Comparison of ENCODE assay signal across 26 cellular contexts in genomic region chr3:127065561-127066270, GRCh38.
A peak's percentile ranks its signal among the peaks of the same experiment; 100 is the strongest.
DNase-seq lines count a peak whose midpoint lies in the region; ATAC-seq and TF ChIP-seq lines count a peak whose summit lies in the region.
"Had no signal": no experiment of that assay in that cellular context is flagged by ENCODE, and none has a peak within 500 bp of the region (broad histone marks: within the 10 kb centered on the region; RNA-seq: fewer than 3 reads in every experiment).

No MANE protein-coding gene starts in this region.

- no peak overlapping the region for H3K9ac ChIP-seq in subcutaneous abdominal adipose tissue (ENCODE audit: low read length in 5 of 5)
- H3K9ac ChIP-seq: BLaER1 had no signal

- POLR2A ChIA-PET in activated naive CD8-positive, alpha-beta T cell treated with anti-CD3 and anti-CD28 coated beads, Interleukin-2, amount 10 ng/mL, durations not matched to agents 7 days and 5 days (lab: Charles Lee) = no interaction called here
- POLR2A ChIA-PET in RWPE1 (lab: Yijun Ruan, JAX; ENCODE audit: low non-redundant PET) = no interaction called here

- no peak overlapping the region for H3K4me3 ChIP-seq in lower lobe of right lung
- no peak overlapping the region for H3K4me3 ChIP-seq in subcutaneous abdominal adipose tissue (ENCODE audit: low read depth in 1 of 5, low read length in 5 of 5)
- H3K4me3 ChIP-seq: BLaER1, esophagus squamous epithelium, left lung, tibial artery had no signal

- no peaks in the 10 kb centered on the region for H3K9me3 ChIP-seq in lower lobe of right lung
- H3K9me3 ChIP-seq in subcutaneous abdominal adipose tissue (ENCODE audit: control insufficient read depth in 5 of 5, low read length in 5 of 5) = no peaks in the 10 kb centered on the region
- H3K9me3 ChIP-seq: BLaER1, esophagus squamous epithelium, left lung, tibial artery had no signal

- CTCF ChIA-PET in RWPE1 (lab: Yijun Ruan, JAX) = interaction anchor here (0.6 kb wide), 1 partner anchor 1493 kb away, joined by 4 read pairs; no protein-coding TSS in a partner anchor

- H3K36me3 ChIP-seq in lower lobe of right lung (no peaks in the 10 kb centered on the region), subcutaneous abdominal adipose tissue (ENCODE audit: control insufficient read depth in 5 of 5, insufficient read depth in 5 of 5, low read length in 5 of 5) (no peaks in the 10 kb centered on the region)
- H3K36me3 ChIP-seq: BLaER1, esophagus squamous epithelium, left lung, tibial artery had no signal

- peak; percentile 4 for DNase-seq in activated naive CD8-positive, alpha-beta T cell treated with anti-CD3 and anti-CD28 coated beads, Interleukin-2, amount 10 ng/mL, durations not matched to agents 7 days and 5 days
- DNase-seq in activated naive CD8-positive, alpha-beta T cell treated with anti-CD3 and anti-CD28 coated beads, Interleukin-2, amount 50 U/mL, for 24 hours = no peak
- DNase-seq in lower lobe of right lung (peak; percentile 23), type B pancreatic cell (ENCODE audit: extremely low spot score, unreplicated experiment) (no peak), HT-29 (ENCODE audit: low spot score) (no peak), RWPE1 (ENCODE audit: low spot score) (no peak)
- DNase-seq: activated CD4-positive, CD25-positive, alpha-beta regulatory T cell treated with anti-CD3 and anti-CD28 coated beads, Interleukin-2, amount 50 U/mL, for 72 hours; activated naive CD4-positive, alpha-beta T cell treated with anti-CD3 and anti-CD28 coated beads for 36 hours; activated T-cell treated with anti-CD3 and anti-CD28 coated beads, Interleukin-2, amount 50 U/mL, for 1 hour; cortex of kidney; DND-41; endodermal cell; esophagus squamous epithelium; NCI-H1092; NCI-H2029 treated with DMSO at 0.1 percent for 48 hours; SHP77; small intestine; stimulated activated CD4-positive, alpha-beta T cell treated with anti-CD3 and anti-CD28 coated beads, Interleukin-4, amount 100 ng/mL, for 1 hour; stimulated activated naive CD4-positive, alpha-beta T cell; T-cell had no signal

- no peaks in the 10 kb centered on the region for H3K9me3 Mint-ChIP-seq in activated naive CD8-positive, alpha-beta T cell treated with anti-CD3 and anti-CD28 coated beads, Interleukin-2, amount 10 ng/mL, durations not matched to agents 7 days and 5 days
- H3K9me3 Mint-ChIP-seq in activated naive CD8-positive, alpha-beta T cell treated with anti-CD3 and anti-CD28 coated beads, Interleukin-2, amount 50 U/mL, for 24 hours = no peaks in the 10 kb centered on the region
- H3K9me3 Mint-ChIP-seq in brain = peaks cover 0 to 3% (median 0%) of the 10 kb centered on the region in 5 experiments
- H3K9me3 Mint-ChIP-seq in type B pancreatic cell = no peaks in the 10 kb centered on the region
- H3K9me3 Mint-ChIP-seq: activated naive CD4-positive, alpha-beta T cell treated with anti-CD3 and anti-CD28 coated beads for 36 hours; endodermal cell; T-cell had no signal

- intact Hi-C loops in lower lobe of right lung (cut with DNase I) = no loop called here

- H3K4me3 Mint-ChIP-seq in activated naive CD8-positive, alpha-beta T cell treated with anti-CD3 and anti-CD28 coated beads, Interleukin-2, amount 10 ng/mL, durations not matched to agents 7 days and 5 days = no peak overlapping the region
- no peak overlapping the region for H3K4me3 Mint-ChIP-seq in activated naive CD8-positive, alpha-beta T cell treated with anti-CD3 and anti-CD28 coated beads, Interleukin-2, amount 50 U/mL, for 24 hours
- H3K4me3 Mint-ChIP-seq in brain (no peak overlapping the region), type B pancreatic cell (no peak overlapping the region)
- H3K4me3 Mint-ChIP-seq: activated naive CD4-positive, alpha-beta T cell treated with anti-CD3 and anti-CD28 coated beads for 36 hours; endodermal cell; T-cell had no signal

- H3K27me3 ChIP-seq in lower lobe of right lung (ENCODE audit: low read depth) (peaks cover 4% of the 10 kb centered on the region), subcutaneous abdominal adipose tissue (ENCODE audit: control insufficient read depth in 5 of 5, insufficient read depth in 4 of 5, low read length in 5 of 5) (peaks cover 0 to 12% (median 3%) of the 10 kb centered on the region in 5 donors)

- H3K27ac ChIP-seq in lower lobe of right lung = no peak overlapping the region
- peak overlapping the region; percentile 46 for H3K27ac ChIP-seq in subcutaneous abdominal adipose tissue (ENCODE audit: low read depth, low read length)
- no peak overlapping the region for H3K27ac ChIP-seq in RWPE1
- H3K27ac ChIP-seq: BLaER1, esophagus squamous epithelium, left lung, tibial artery had no signal

- no peaks in the 10 kb centered on the region for H3K4me1 Mint-ChIP-seq in activated naive CD8-positive, alpha-beta T cell treated with anti-CD3 and anti-CD28 coated beads, Interleukin-2, amount 10 ng/mL, durations not matched to agents 7 days and 5 days
- H3K4me1 Mint-ChIP-seq in activated naive CD8-positive, alpha-beta T cell treated with anti-CD3 and anti-CD28 coated beads, Interleukin-2, amount 50 U/mL, for 24 hours = no peaks in the 10 kb centered on the region
- H3K4me1 Mint-ChIP-seq in brain = peaks cover 47% of the 10 kb centered on the region
- peaks cover 4% of the 10 kb centered on the region for H3K4me1 Mint-ChIP-seq in type B pancreatic cell (ENCODE audit: unreplicated experiment)
- H3K4me1 Mint-ChIP-seq: T-cell had no signal

- H3K27ac Mint-ChIP-seq in activated naive CD8-positive, alpha-beta T cell treated with anti-CD3 and anti-CD28 coated beads, Interleukin-2, amount 10 ng/mL, durations not matched to agents 7 days and 5 days = no peak overlapping the region
- no peak overlapping the region for H3K27ac Mint-ChIP-seq in activated naive CD8-positive, alpha-beta T cell treated with anti-CD3 and anti-CD28 coated beads, Interleukin-2, amount 50 U/mL, for 24 hours
- H3K27ac Mint-ChIP-seq in brain (peak overlapping the region in 4 of 5 experiments; percentile 12 to 75 (median 30)), type B pancreatic cell (no peak overlapping the region)
- H3K27ac Mint-ChIP-seq: activated naive CD4-positive, alpha-beta T cell treated with anti-CD3 and anti-CD28 coated beads for 36 hours; endodermal cell; T-cell had no signal

- peaks cover 9% of the 10 kb centered on the region for H3K27me3 Mint-ChIP-seq in activated naive CD8-positive, alpha-beta T cell treated with anti-CD3 and anti-CD28 coated beads, Interleukin-2, amount 10 ng/mL, durations not matched to agents 7 days and 5 days
- peaks cover 7% of the 10 kb centered on the region for H3K27me3 Mint-ChIP-seq in activated naive CD8-positive, alpha-beta T cell treated with anti-CD3 and anti-CD28 coated beads, Interleukin-2, amount 50 U/mL, for 24 hours
- peaks cover 11% of the 10 kb centered on the region for H3K27me3 Mint-ChIP-seq in brain
- H3K27me3 Mint-ChIP-seq in type B pancreatic cell = no peaks in the 10 kb centered on the region

- no peak for ATAC-seq in activated naive CD8-positive, alpha-beta T cell treated with anti-CD3 and anti-CD28 coated beads, Interleukin-2, amount 10 ng/mL, durations not matched to agents 7 days and 5 days (ENCODE audit: low read depth)
- no peak for ATAC-seq in activated naive CD8-positive, alpha-beta T cell treated with anti-CD3 and anti-CD28 coated beads, Interleukin-2, amount 50 U/mL, for 24 hours
- no peak for ATAC-seq in lower lobe of right lung
- ATAC-seq: HepG2, T-cell had no signal

- TF ChIP-seq CTCF in brain (conservative IDR thresholded peaks at IDR 0.05) (no peak), lower lobe of right lung (IDR thresholded peaks at IDR 0.05) (no peak), type B pancreatic cell (conservative IDR thresholded peaks at IDR 0.05) (no peak), RWPE1 (conservative IDR thresholded peaks at IDR 0.05; ENCODE audit: low read depth) (no peak)

- H3K36me3 Mint-ChIP-seq in activated naive CD8-positive, alpha-beta T cell treated with anti-CD3 and anti-CD28 coated beads, Interleukin-2, amount 10 ng/mL, durations not matched to agents 7 days and 5 days = no peaks in the 10 kb centered on the region
- H3K36me3 Mint-ChIP-seq in activated naive CD8-positive, alpha-beta T cell treated with anti-CD3 and anti-CD28 coated beads, Interleukin-2, amount 50 U/mL, for 24 hours (ENCODE audit: low read depth) = no peaks in the 10 kb centered on the region
- H3K36me3 Mint-ChIP-seq in brain (no peaks in the 10 kb centered on the region), type B pancreatic cell (no peaks in the 10 kb centered on the region)
- H3K36me3 Mint-ChIP-seq: T-cell had no signal

- H3K4me1 ChIP-seq in lower lobe of right lung (no peaks in the 10 kb centered on the region), subcutaneous abdominal adipose tissue (ENCODE audit: control insufficient read depth in 5 of 5, insufficient read depth in 5 of 5, low read length in 5 of 5) (peaks cover 2 to 15% (median 10%) of the 10 kb centered on the region in 5 donors)
- H3K4me1 ChIP-seq: BLaER1, left lung, tibial artery had no signal

Comparison
In these comparisons a context has a peak if more than half of its experiments do, and no peak if none do; other contexts are left out.
1. DNase-seq: peak in activated naive CD8-positive, alpha-beta T cell treated with anti-CD3 and anti-CD28 coated beads, Interleukin-2, amount 10 ng/mL, durations not matched to agents 7 days and 5 days (single experiment) and lower lobe of right lung (single experiment); none in activated naive CD8-positive, alpha-beta T cell treated with anti-CD3 and anti-CD28 coated beads, Interleukin-2, amount 50 U/mL, for 24 hours (single experiment), type B pancreatic cell (single experiment), HT-29 (single experiment) and RWPE1 (single experiment).
2. H3K27ac Mint-ChIP-seq: peak in brain (4 of 5); none in activated naive CD8-positive, alpha-beta T cell treated with anti-CD3 and anti-CD28 coated beads, Interleukin-2, amount 10 ng/mL, durations not matched to agents 7 days and 5 days (single experiment), activated naive CD8-positive, alpha-beta T cell treated with anti-CD3 and anti-CD28 coated beads, Interleukin-2, amount 50 U/mL, for 24 hours (single experiment) and type B pancreatic cell (single experiment).